8 cellular contexts compared by ENCODE assay signal in the genomic region with DNA sequence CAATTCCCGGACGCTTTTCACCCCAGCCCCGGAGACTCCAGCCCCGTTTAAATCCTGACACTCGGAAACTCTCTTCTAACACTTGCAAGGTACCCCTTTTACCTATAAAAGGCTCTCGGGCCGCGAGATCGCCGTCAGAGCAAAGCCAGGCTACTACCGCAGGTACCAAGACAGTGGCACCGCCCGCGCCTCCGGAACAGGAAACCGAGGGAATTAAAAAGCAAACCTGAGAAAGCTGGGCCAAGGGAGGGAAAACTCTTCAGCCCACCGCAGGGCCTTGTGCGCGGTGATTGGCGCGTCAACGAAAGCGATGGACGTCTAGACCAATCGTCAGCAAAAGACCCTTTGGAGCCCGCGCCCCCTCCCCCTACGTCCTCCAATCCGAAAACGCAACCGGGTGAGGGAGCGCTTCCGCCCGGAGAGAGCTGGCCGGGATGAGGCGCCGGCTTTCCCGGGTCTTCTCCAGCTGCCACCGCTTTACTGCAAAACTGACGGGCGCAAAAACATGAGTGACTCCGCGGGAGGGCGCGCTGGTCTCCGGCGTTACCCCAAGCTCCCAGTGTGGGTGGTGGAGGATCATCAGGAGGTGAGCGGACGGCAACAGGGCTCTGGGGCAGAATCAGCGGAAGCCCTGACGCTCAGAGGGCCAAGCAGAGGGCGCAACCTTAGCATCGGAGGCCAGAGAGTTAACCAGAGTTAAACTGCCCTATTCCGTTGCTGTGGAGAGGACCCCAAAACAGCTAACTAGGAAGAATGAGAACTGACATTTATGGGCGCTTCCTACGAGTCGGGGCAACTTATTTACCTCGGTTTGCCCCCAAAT. TPM values are rescaled to one million over a fixed set of nuclear protein-coding genes. Genes with fewer than 3 reads are reported as not detected.
A peak's percentile ranks its signal among the peaks of the same experiment; 100 is the strongest.
DNase-seq lines count a peak whose midpoint lies in the region; ATAC-seq and TF ChIP-seq lines count a peak whose summit lies in the region.

A gene (plus strand): TSS at position 414 of the 823 bp plus-strand sequence. CDS start 92 bp downstream, at position 506.
A gene with protein sequence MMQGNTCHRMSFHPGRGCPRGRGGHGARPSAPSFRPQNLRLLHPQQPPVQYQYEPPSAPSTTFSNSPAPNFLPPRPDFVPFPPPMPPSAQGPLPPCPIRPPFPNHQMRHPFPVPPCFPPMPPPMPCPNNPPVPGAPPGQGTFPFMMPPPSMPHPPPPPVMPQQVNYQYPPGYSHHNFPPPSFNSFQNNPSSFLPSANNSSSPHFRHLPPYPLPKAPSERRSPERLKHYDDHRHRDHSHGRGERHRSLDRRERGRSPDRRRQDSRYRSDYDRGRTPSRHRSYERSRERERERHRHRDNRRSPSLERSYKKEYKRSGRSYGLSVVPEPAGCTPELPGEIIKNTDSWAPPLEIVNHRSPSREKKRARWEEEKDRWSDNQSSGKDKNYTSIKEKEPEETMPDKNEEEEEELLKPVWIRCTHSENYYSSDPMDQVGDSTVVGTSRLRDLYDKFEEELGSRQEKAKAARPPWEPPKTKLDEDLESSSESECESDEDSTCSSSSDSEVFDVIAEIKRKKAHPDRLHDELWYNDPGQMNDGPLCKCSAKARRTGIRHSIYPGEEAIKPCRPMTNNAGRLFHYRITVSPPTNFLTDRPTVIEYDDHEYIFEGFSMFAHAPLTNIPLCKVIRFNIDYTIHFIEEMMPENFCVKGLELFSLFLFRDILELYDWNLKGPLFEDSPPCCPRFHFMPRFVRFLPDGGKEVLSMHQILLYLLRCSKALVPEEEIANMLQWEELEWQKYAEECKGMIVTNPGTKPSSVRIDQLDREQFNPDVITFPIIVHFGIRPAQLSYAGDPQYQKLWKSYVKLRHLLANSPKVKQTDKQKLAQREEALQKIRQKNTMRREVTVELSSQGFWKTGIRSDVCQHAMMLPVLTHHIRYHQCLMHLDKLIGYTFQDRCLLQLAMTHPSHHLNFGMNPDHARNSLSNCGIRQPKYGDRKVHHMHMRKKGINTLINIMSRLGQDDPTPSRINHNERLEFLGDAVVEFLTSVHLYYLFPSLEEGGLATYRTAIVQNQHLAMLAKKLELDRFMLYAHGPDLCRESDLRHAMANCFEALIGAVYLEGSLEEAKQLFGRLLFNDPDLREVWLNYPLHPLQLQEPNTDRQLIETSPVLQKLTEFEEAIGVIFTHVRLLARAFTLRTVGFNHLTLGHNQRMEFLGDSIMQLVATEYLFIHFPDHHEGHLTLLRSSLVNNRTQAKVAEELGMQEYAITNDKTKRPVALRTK (N-terminal part only) (minus strand): TSS at position 206 of the 823 bp plus-strand sequence. CDS start 3,034 bp downstream, outside the sequence.

- TF ChIP-seq CTCF in GM12874 (IDR thresholded peaks at IDR 0.05; ENCODE audit: insufficient read depth, low read depth, low read length) = 0 out of 2 replicates have a peak, but pooled peaks have one; percentile 5
- TF ChIP-seq CTCF in transverse colon (IDR thresholded peaks at IDR 0.05) = peak in 1 of 5 experiments; percentile 10

- peak within 1 kb of the TSS; percentile 93 for H3K4me2 ChIP-seq in trophoblast cell (ENCODE audit: low read length)

- H3K27me3 ChIP-seq in trophoblast cell (ENCODE audit: insufficient read depth, low read length) = no peaks in the 10 kb centered on the region
- H3K27me3 ChIP-seq in transverse colon = no peaks in the 10 kb centered on the region

- TF ChIP-seq POLR2A in transverse colon (IDR thresholded peaks at IDR 0.05) = peak; percentile 68

- H2AFZ ChIP-seq in trophoblast cell (ENCODE audit: insufficient read depth, low read length, poor library complexity) = peak within 1 kb of the TSS; percentile 55

- H3K4me3 ChIP-seq in trophoblast cell (ENCODE audit: low read depth, low read length) (peak within 1 kb of the TSS; percentile 87), transverse colon (peak within 1 kb of the TSS; percentile 54 to 84 (median 60))

- peaks cover 4% of the 10 kb centered on the region for H3K79me2 ChIP-seq in trophoblast cell (ENCODE audit: control insufficient read depth, insufficient read depth, low read length, poor library complexity)

- H3K14ac ChIP-seq in trophoblast cell (ENCODE audit: low read length) = peak within 1 kb of the TSS; percentile 73

- no peak within 1 kb of the TSS for H2AK5ac ChIP-seq in trophoblast cell (ENCODE audit: low read length)

- no peak within 1 kb of the TSS for H3K23ac ChIP-seq in trophoblast cell (ENCODE audit: low read length)

- H3K36me3 ChIP-seq in trophoblast cell (ENCODE audit: control insufficient read depth in 1 of 2, insufficient read depth in 2 of 2, low read length in 2 of 2) = peaks cover 10 to 19% of the 10 kb centered on the region in 2 experiments
- peaks cover 0 to 32% (median 15%) of the 10 kb centered on the region in 4 donors for H3K36me3 ChIP-seq in transverse colon

- WGBS in trophoblast cell (ENCODE audit: extremely low coverage, insufficient coverage, insufficient read length) = no CpG with 5 or more reads among the region's 58 CpGs
- WGBS in transverse colon (ENCODE audit: low coverage in 1 of 2), 2 donors = 0% methylated on average over 6 to 57 of the region's 58 CpGs

- DNase-seq in NCI-H1417 treated with DMSO at 0.1 percent for 48 hours (lab: John Stamatoyannopoulos, UW) (peak; percentile 79), SW480 (ENCODE audit: low spot score) (peak; percentile 93), cardiac septum (ENCODE audit: low spot score) (peak; percentile 96), trophoblast cell (peak; percentile 95 to 98), transverse colon (peak; percentile 96)
- peak; percentile 91 for DNase-seq in activated naive CD8-positive, alpha-beta T cell treated with anti-CD3 and anti-CD28 coated beads, Interleukin-2, amount 50 U/mL, for 24 hours

- peak within 1 kb of the TSS; percentile 98 for H3K4me3 Mint-ChIP-seq in activated naive CD8-positive, alpha-beta T cell treated with anti-CD3 and anti-CD28 coated beads, Interleukin-2, amount 50 U/mL, for 24 hours

- ATAC-seq in HG02763 (IDR thresholded peaks at IDR 0.05; ENCODE audit: unreplicated experiment) = peak; percentile 97
- peak; percentile 96 for ATAC-seq in activated naive CD8-positive, alpha-beta T cell treated with anti-CD3 and anti-CD28 coated beads, Interleukin-2, amount 50 U/mL, for 24 hours

- peak within 1 kb of the TSS; percentile 96 for H3K27ac Mint-ChIP-seq in activated naive CD8-positive, alpha-beta T cell treated with anti-CD3 and anti-CD28 coated beads, Interleukin-2, amount 50 U/mL, for 24 hours

- peak within 1 kb of the TSS; percentile 64 for H2BK5ac ChIP-seq in trophoblast cell (ENCODE audit: low read depth, low read length, poor library complexity)

- peak within 1 kb of the TSS; percentile 85 for H4K12ac ChIP-seq in trophoblast cell (ENCODE audit: low read depth, low read length)

- no peaks in the 10 kb centered on the region for H3K9me3 ChIP-seq in trophoblast cell (ENCODE audit: insufficient read depth, low read depth, low read length)
- no peaks in the 10 kb centered on the region for H3K9me3 ChIP-seq in transverse colon

- no peak within 1 kb of the TSS for H2BK120ac ChIP-seq in trophoblast cell (ENCODE audit: insufficient read depth, low read length, poor library complexity)

- peak within 1 kb of the TSS; percentile 60 for H3K4ac ChIP-seq in trophoblast cell (ENCODE audit: low read depth, low read length)

- intact Hi-C loops in cardiac septum (cut with DNase I) (no loop called here), transverse colon (cut with DNase I; ENCODE audit: low total_unique reads) (no loop called here)

- peak within 1 kb of the TSS; percentile 70 for H4K91ac ChIP-seq in trophoblast cell (ENCODE audit: low read depth, low read length)

- peak within 1 kb of the TSS; percentile 73 for H3K9ac ChIP-seq in trophoblast cell (ENCODE audit: low read length)

- H3K4me1 Mint-ChIP-seq in activated naive CD8-positive, alpha-beta T cell treated with anti-CD3 and anti-CD28 coated beads, Interleukin-2, amount 50 U/mL, for 24 hours = peaks cover 41% of the 10 kb centered on the region

- H3K18ac ChIP-seq in trophoblast cell (ENCODE audit: low read length) = peak within 1 kb of the TSS; percentile 49

- no peaks in the 10 kb centered on the region for H3K9me3 Mint-ChIP-seq in activated naive CD8-positive, alpha-beta T cell treated with anti-CD3 and anti-CD28 coated beads, Interleukin-2, amount 50 U/mL, for 24 hours

- no peak for TF ChIP-seq EP300 in transverse colon (IDR thresholded peaks at IDR 0.05; ENCODE audit: low read depth)

- H3K27ac ChIP-seq in trophoblast cell (ENCODE audit: low read depth, low read length) (peak within 1 kb of the TSS; percentile 50), transverse colon (peak within 1 kb of the TSS; percentile 78 to 90 (median 85))

- H4K8ac ChIP-seq in trophoblast cell (ENCODE audit: low read depth, low read length) = peak within 1 kb of the TSS; percentile 88

- peaks cover 2% of the 10 kb centered on the region for H3K79me1 ChIP-seq in trophoblast cell (ENCODE audit: low read length)

- peaks cover 61% of the 10 kb centered on the region for H3K36me3 Mint-ChIP-seq in activated naive CD8-positive, alpha-beta T cell treated with anti-CD3 and anti-CD28 coated beads, Interleukin-2, amount 50 U/mL, for 24 hours (ENCODE audit: low read depth)

- in situ Hi-C loops in transverse colon (cut with MboI; ENCODE audit: low pct_ligation_motif_present in 1 of 4, low pct_unique_long_range_greater_than_20kb in 1 of 4, low sequenced_read_pairs in 3 of 4) = no loop called here

- H3K27me3 Mint-ChIP-seq in activated naive CD8-positive, alpha-beta T cell treated with anti-CD3 and anti-CD28 coated beads, Interleukin-2, amount 50 U/mL, for 24 hours = no peaks in the 10 kb centered on the region

- no peak within 1 kb of the TSS for H2BK12ac ChIP-seq in trophoblast cell (ENCODE audit: low read length)

- H3K4me1 ChIP-seq in trophoblast cell (ENCODE audit: control insufficient read depth in 1 of 2, insufficient read depth in 2 of 2, low read length in 2 of 2) (peaks cover 0 to 6% of the 10 kb centered on the region in 2 experiments), transverse colon (peaks cover 18 to 31% (median 22%) of the 10 kb centered on the region in 4 donors)

RNA-seq across cellular contexts. Expression of the first gene that starts in this region (rescaled TPM):
- 24.2 TPM for total RNA-seq in cardiac septum
- polyA plus RNA-seq in trophoblast cell (2013) = 18.1 and 18.8 TPM in 2 replicates
- 10 to 100 TPM in 3 of 4 donors, 1 to 10 TPM in 1; 8.8 to 26.9 (median 18.5) TPM for total RNA-seq in transverse colon

RNA-seq across cellular contexts. Expression of the second gene that starts in this region (rescaled TPM):
- total RNA-seq in cardiac septum (34.1 TPM), transverse colon (100 to 1,000 TPM in 1 of 4 donors, 10 to 100 TPM in 3; 32.2 to 503 (median 47.4) TPM)
- 67.0 and 73.4 TPM in 2 replicates for polyA plus RNA-seq in trophoblast cell (2013)

Comparison
In these comparisons a context has a peak if more than half of its experiments do, and no peak if none do; other contexts are left out.
1. Peak in every context shown above with its lines: DNase-seq, ATAC-seq, H3K4me3 ChIP-seq and H3K27ac ChIP-seq.